In the genomic region with DNA sequence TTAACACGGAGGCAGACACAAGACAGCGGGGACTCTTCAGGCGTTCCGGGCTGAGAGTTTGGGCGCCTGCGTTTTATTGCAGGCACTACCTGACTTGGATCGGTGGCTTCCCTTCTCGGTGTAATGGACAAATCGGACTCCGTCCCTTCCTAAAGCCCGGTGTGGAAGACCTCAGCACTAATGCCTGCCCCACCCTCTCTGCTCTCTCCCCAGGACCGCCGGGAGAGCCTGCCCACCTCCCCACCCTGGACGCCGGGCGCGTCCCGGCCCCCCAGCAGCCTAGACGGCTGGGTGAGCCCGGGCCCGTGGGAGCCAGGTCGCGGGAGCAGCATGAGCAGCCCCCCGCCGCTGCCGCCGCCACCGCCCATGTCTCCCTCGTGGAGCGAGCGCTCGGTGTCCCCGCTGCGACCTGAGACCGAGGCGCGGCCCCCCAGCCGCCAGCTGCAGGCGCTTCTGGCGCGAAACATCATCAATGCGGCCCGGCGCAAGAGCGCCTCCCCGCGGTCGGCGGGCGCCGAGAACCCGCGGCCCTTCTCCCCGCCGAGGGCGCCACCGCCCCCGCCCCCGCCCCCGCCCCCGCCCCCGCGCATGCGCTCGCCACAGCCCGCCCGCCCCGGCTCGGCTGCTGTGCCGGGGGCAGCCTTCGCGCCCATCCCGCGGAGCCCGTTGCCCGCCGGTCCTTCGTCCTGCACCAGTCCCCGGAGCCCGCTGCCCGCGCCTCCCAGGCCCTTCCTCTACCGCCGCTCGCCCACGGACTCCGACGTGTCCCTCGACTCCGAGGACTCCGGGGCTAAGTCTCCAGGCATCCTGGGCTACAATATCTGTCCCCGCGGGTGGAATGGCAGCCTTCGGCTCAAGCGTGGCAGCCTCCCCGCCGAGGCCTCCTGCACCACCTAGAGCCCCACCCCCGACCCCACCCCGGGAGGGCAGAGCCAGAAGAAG, we compare ENCODE assay signal across 8 cellular contexts. TPM values are rescaled to one million over a fixed set of nuclear protein-coding genes. Genes with fewer than 3 reads are reported as not detected.
A peak's percentile ranks its signal among the peaks of the same experiment; 100 is the strongest.
DNase-seq lines count a peak whose midpoint lies in the region; ATAC-seq and TF ChIP-seq lines count a peak whose summit lies in the region.

No MANE protein-coding gene starts in this region.

- TF ChIP-seq POLR2A in tibial nerve (IDR thresholded peaks at IDR 0.05), result no peak

- H3K27ac Mint-ChIP-seq in osteocyte (ENCODE audit: unreplicated experiment), result no peak overlapping the region

- H3K9ac ChIP-seq in HUES64 (ENCODE audit: low read depth, low read length), result peak overlapping the region; percentile 78

- DNase-seq in COR-L47 (lab: John Stamatoyannopoulos, UW), result peak; percentile 76
- DNase-seq in RKO (ENCODE audit: low spot score), result peak; percentile 57
- peak; percentile 64 for DNase-seq in activated T-helper 9 cell treated with anti-CD3 and anti-CD28 coated beads, Interleukin-2, amount 50 U/mL, for 16 hours (ENCODE audit: low read depth)
- DNase-seq in globus pallidus (ENCODE audit: low spot score), result peak; percentile 58
- DNase-seq in osteocyte (ENCODE audit: extremely low spot score, unreplicated experiment), result peak; percentile 93
- DNase-seq in tibial nerve (ENCODE audit: low spot score in 2 of 2), result no peak

- H3K27me3 Mint-ChIP-seq in osteocyte (ENCODE audit: unreplicated experiment), result peaks cover 3% of the 10 kb centered on the region

- H3K27ac ChIP-seq in HUES64 (ENCODE audit: low read depth, low read length), result no peak overlapping the region
- peak overlapping the region; percentile 65 to 85 (median 80) for H3K27ac ChIP-seq in tibial nerve

- peaks cover 16% of the 10 kb centered on the region for H3K4me1 ChIP-seq in HUES64 (ENCODE audit: insufficient read depth, low read length)
- H3K4me1 ChIP-seq in tibial nerve, result peaks cover 0 to 94% (median 39%) of the 10 kb centered on the region in 4 donors

- H3K4me3 ChIP-seq in HUES64 (ENCODE audit: low read length) (peak overlapping the region; percentile 72), tibial nerve (peak overlapping the region; percentile 28 to 66 (median 62))

- H3K4me3 Mint-ChIP-seq in osteocyte (ENCODE audit: unreplicated experiment), result peak overlapping the region; percentile 65

- H3K9me3 Mint-ChIP-seq in osteocyte (ENCODE audit: unreplicated experiment), result no peaks in the 10 kb centered on the region

- peaks cover 29% of the 10 kb centered on the region for H3K4me1 Mint-ChIP-seq in osteocyte (ENCODE audit: unreplicated experiment)

- no peaks in the 10 kb centered on the region for H3K9me3 ChIP-seq in HUES64 (ENCODE audit: insufficient read depth, low read depth, low read length)
- H3K9me3 ChIP-seq in tibial nerve, result no peaks in the 10 kb centered on the region

- TF ChIP-seq CTCF in osteocyte (IDR thresholded peaks at IDR 0.05) (peak; percentile 83), tibial nerve (IDR thresholded peaks at IDR 0.05) (peak; percentile 75 to 95 (median 89))

- 1% methylated on average over 99 of the region's 99 CpGs for WGBS in HUES64
- 6 to 12% methylated on average over 21 to 50 of the region's 99 CpGs for WGBS in tibial nerve, 2 donors

- TF ChIP-seq EP300 in tibial nerve (IDR thresholded peaks at IDR 0.05), result peak in 1 of 2 donors; percentile 45

- H3K36me3 Mint-ChIP-seq in osteocyte (ENCODE audit: unreplicated experiment), result peaks cover 2% of the 10 kb centered on the region

- H3K36me3 ChIP-seq in HUES64 (ENCODE audit: insufficient read depth, low read length) (no peaks in the 10 kb centered on the region), tibial nerve (no peaks in the 10 kb centered on the region)

- H3K27me3 ChIP-seq in HUES64 (ENCODE audit: insufficient read depth, low read length), result 0 out of 2 replicates have a peak, but pooled peaks cover 5% of the 10 kb centered on the region
- no peaks in the 10 kb centered on the region for H3K27me3 ChIP-seq in tibial nerve

- peak; percentile 90 for ATAC-seq in GM19468 (IDR thresholded peaks at IDR 0.05; ENCODE audit: extremely low read depth, unreplicated experiment)

RNA-seq across cellular contexts. Expression of a gene that starts 4.6 kb away (rescaled TPM):
- polyA plus RNA-seq in HUES64 (2013, experiment 1 of 2), result 11.3 TPM
- polyA plus RNA-seq in HUES64 (2013, experiment 2 of 2), result 11.5 TPM
- total RNA-seq in osteocyte (0.27 and 1.5 TPM in 2 replicates), tibial nerve (1 to 10 TPM in 3 of 4 donors, under 1 TPM in 1; 0.30 to 9.0 (median 4.6) TPM)

RNA-seq across cellular contexts. Expression of a gene that starts 16.0 kb away (rescaled TPM):
- 1.1 TPM for polyA plus RNA-seq in HUES64 (2013, experiment 1 of 2)
- polyA plus RNA-seq in HUES64 (2013, experiment 2 of 2), result 2.7 TPM
- total RNA-seq in osteocyte (17.8 and 18.4 TPM in 2 replicates), tibial nerve (10 to 100 TPM; 58.4 to 71.5 (median 63.5) TPM)

RNA-seq across cellular contexts. Expression of a gene that starts 44.4 kb away (rescaled TPM):
- polyA plus RNA-seq in HUES64 (2013, experiment 1 of 2), result 36.5 TPM
- 35.6 TPM for polyA plus RNA-seq in HUES64 (2013, experiment 2 of 2)
- total RNA-seq in osteocyte (41.6 and 43.6 TPM in 2 replicates), tibial nerve (10 to 100 TPM; 24.7 to 41.6 (median 33.2) TPM)

Comparison
In these comparisons a context has a peak if more than half of its experiments do, and no peak if none do; other contexts are left out.
1. DNase-seq: peak in COR-L47 (single experiment), RKO (single experiment), activated T-helper 9 cell treated with anti-CD3 and anti-CD28 coated beads, Interleukin-2, amount 50 U/mL, for 16 hours (single experiment), globus pallidus (single experiment) and osteocyte (single experiment); none in tibial nerve (0 of 2).